In genomic region chr22:46754110-46754799, GRCh38 we compare ENCODE assay signal across 7 cellular contexts. TPM values are rescaled to one million over a fixed set of nuclear protein-coding genes. Genes with fewer than 3 reads are reported as not detected.
A peak's percentile ranks its signal among the peaks of the same experiment; 100 is the strongest.
DNase-seq lines count a peak whose midpoint lies in the region; ATAC-seq and TF ChIP-seq lines count a peak whose summit lies in the region.

No MANE protein-coding gene starts in this region.

- TF ChIP-seq POLR2A in right lobe of liver (IDR thresholded peaks at IDR 0.05), result peak; percentile 83

- 3% methylated on average over 14 of the region's 14 CpGs for WGBS in right lobe of liver (ENCODE audit: insufficient coverage, low coverage, low lambda C conversion rate, missing lambda C conversion rate)

- no peaks in the 10 kb centered on the region for H3K36me3 ChIP-seq in right lobe of liver

- peak overlapping the region in 1 of 2 donors; percentile 14 for H3K4me3 ChIP-seq in cardiac fibroblast (replicated peaks in 1 of 2; ENCODE audit: low read depth in 2 of 2, low read length in 2 of 2)
- no peak overlapping the region for H3K4me3 ChIP-seq in right lobe of liver

- H3K27me3 ChIP-seq in right lobe of liver, result no peaks in the 10 kb centered on the region

- peak; percentile 71 for DNase-seq in GM13976 (ENCODE audit: low spot score)
- peak; percentile 65 for DNase-seq in OCI-M1 (lab: John Stamatoyannopoulos, UW)
- peak; percentile 96 to 99 for DNase-seq in cardiac fibroblast (ENCODE audit: low read depth in 2 of 2)
- DNase-seq in right lobe of liver, result peak; percentile 91 to 92 (median 91)
- peak; percentile 96 for DNase-seq in ureter (ENCODE audit: low spot score)
- no peak for DNase-seq in globus pallidus (ENCODE audit: low spot score)
- no peak for DNase-seq in NCI-H1048 (lab: John Stamatoyannopoulos, UW)

- H3K4me1 ChIP-seq in right lobe of liver, result peaks cover 0 to 71% (median 37%) of the 10 kb centered on the region in 4 donors

- ATAC-seq in right lobe of liver, result peak; percentile 69 to 76 (median 73)

- in situ Hi-C loops in GM13976 (cut with MboI; ENCODE audit: low sequenced_read_pairs, unreplicated experiment), result no loop called here

- TF ChIP-seq CTCF in GM13976 (IDR thresholded peaks at IDR 0.05; ENCODE audit: borderline replicate concordance, control extremely low read depth, extremely low read depth, insufficient read depth, missing control alignments) (no peak), cardiac fibroblast (IDR thresholded peaks at IDR 0.05; ENCODE audit: low read depth, low read length) (no peak), right lobe of liver (IDR thresholded peaks at IDR 0.05) (no peak)

- H3K27ac ChIP-seq in right lobe of liver, result peak overlapping the region; percentile 81 to 92 (median 91)

- no peaks in the 10 kb centered on the region for H3K9me3 ChIP-seq in right lobe of liver

- intact Hi-C loops in right lobe of liver (cut with DNase I), result no loop called here

RNA-seq across cellular contexts. Expression of gene TBC1D22A, which starts 8.2 kb away (rescaled TPM):
- 10 to 100 TPM; 10.9 to 18.1 (median 14.0) TPM for total RNA-seq in right lobe of liver
- 32.6 TPM for total RNA-seq in ureter

RNA-seq across cellular contexts. Expression of gene CERK, which starts 16.2 kb away (rescaled TPM):
- total RNA-seq in right lobe of liver (10 to 100 TPM in 5 of 6 experiments, 1 to 10 TPM in 1; 9.6 to 27.5 (median 18.5) TPM), ureter (13.0 TPM)

Comparison
In these comparisons a context has a peak if more than half of its experiments do, and no peak if none do; other contexts are left out.
1. DNase-seq: peak in GM13976 (single experiment), OCI-M1 (single experiment), cardiac fibroblast (2 of 2), right lobe of liver (3 of 3) and ureter (single experiment); none in globus pallidus (single experiment) and NCI-H1048 (single experiment).